ENCODE assay signal across 1 cellular context in genomic region chr5:139638090-139638735, GRCh38.
TF ChIP-seq lines count a peak whose summit lies in the region.

No MANE protein-coding gene starts in this region.

TF ChIP-seq in K562, 482 proteins besides CTCF, POLR2A, EP300 and RAD21 (continued from another document and continues in another):
- no peak for TF ChIP-seq SP2 (IDR thresholded peaks at IDR 0.05; ENCODE audit: extremely low read depth, low read depth, low read length, poor library complexity, severe bottlenecking)
- 0 out of 2 replicates have a peak, but pooled peaks have one; percentile 19 for TF ChIP-seq ZNF583 (CRISPR knock-in tag; IDR thresholded peaks at IDR 0.05)
- TF ChIP-seq KHSRP (IDR thresholded peaks at IDR 0.05): no peak
- TF ChIP-seq REST (CRISPR knock-in tag; IDR thresholded peaks at IDR 0.05; ENCODE audit: low read depth): 0 out of 2 replicates have a peak, but pooled peaks have one; percentile 19
- peak; percentile 71 for TF ChIP-seq ZNF592 (IDR thresholded peaks at IDR 0.05)
- TF ChIP-seq, protein P1, sequence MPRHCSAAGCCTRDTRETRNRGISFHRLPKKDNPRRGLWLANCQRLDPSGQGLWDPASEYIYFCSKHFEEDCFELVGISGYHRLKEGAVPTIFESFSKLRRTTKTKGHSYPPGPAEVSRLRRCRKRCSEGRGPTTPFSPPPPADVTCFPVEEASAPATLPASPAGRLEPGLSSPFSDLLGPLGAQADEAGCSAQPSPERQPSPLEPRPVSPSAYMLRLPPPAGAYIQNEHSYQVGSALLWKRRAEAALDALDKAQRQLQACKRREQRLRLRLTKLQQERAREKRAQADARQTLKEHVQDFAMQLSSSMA (CRISPR knock-in tag; IDR thresholded peaks at IDR 0.05): no peak
- no peak; the same call in 1 of the 2 replicates for TF ChIP-seq SMARCA4 (IDR thresholded peaks at IDR 0.05)
- TF ChIP-seq ZNF165 (CRISPR knock-in tag; IDR thresholded peaks at IDR 0.05; ENCODE audit: borderline replicate concordance): peak; percentile 74; the same call in 1 of the 2 replicates
- TF ChIP-seq PHTF2 (CRISPR knock-in tag; IDR thresholded peaks at IDR 0.05): no peak
- 0 out of 2 replicates have a peak, but pooled peaks have one; percentile 24 for TF ChIP-seq NFE2 (IDR thresholded peaks at IDR 0.05; ENCODE audit: low read depth)
- TF ChIP-seq BRCA1 (IDR thresholded peaks at IDR 0.05): no peak
- no peak for TF ChIP-seq BRCA1 (CRISPR knock-in tag; IDR thresholded peaks at IDR 0.05)
- TF ChIP-seq ARNT (IDR thresholded peaks at IDR 0.05): no peak
- TF ChIP-seq POU5F1 (IDR thresholded peaks at IDR 0.05; ENCODE audit: borderline replicate concordance, low read depth, low read length, partially characterized antibody): no peak
- TF ChIP-seq ZNF184 (CRISPR knock-in tag; IDR thresholded peaks at IDR 0.05): no peak
- peak; percentile 69 for TF ChIP-seq RBFOX2 (IDR thresholded peaks at IDR 0.05; ENCODE audit: low read depth, low read length)
- peak; percentile 66 for TF ChIP-seq ZFX (CRISPR knock-in tag; IDR thresholded peaks at IDR 0.05)
- no peak for TF ChIP-seq KDM2B (CRISPR knock-in tag; IDR thresholded peaks at IDR 0.05)
- peak; percentile 56; the same call in 1 of the 2 replicates for TF ChIP-seq NR4A1 (CRISPR knock-in tag; IDR thresholded peaks at IDR 0.05)
- TF ChIP-seq NR4A1 (tag; IDR thresholded peaks at IDR 0.05): no peak
- TF ChIP-seq ZC3H11A (IDR thresholded peaks at IDR 0.05; ENCODE audit: low read depth, low read length): no peak
- no peak for TF ChIP-seq NEUROD1 (IDR thresholded peaks at IDR 0.05; ENCODE audit: borderline replicate concordance, low read depth, low read length, partially characterized antibody)
- TF ChIP-seq NR2C1 (IDR thresholded peaks at IDR 0.05): no peak
- 0 out of 2 replicates have a peak, but pooled peaks have one; percentile 1 for TF ChIP-seq NR2C1 (tag; IDR thresholded peaks at IDR 0.05)
- TF ChIP-seq POLR3G (IDR thresholded peaks at IDR 0.05; ENCODE audit: extremely low read depth, insufficient read length, insufficient replicate concordance): no peak
- no peak for TF ChIP-seq NR2C2 (CRISPR knock-in tag; IDR thresholded peaks at IDR 0.05)
- no peak for TF ChIP-seq NR2C2 (tag; IDR thresholded peaks at IDR 0.05)
- no peak for TF ChIP-seq TARDBP (IDR thresholded peaks at IDR 0.05)
- TF ChIP-seq ZNF3 (CRISPR knock-in tag; IDR thresholded peaks at IDR 0.05): no peak
- peak; percentile 21 for TF ChIP-seq RBM22 (IDR thresholded peaks at IDR 0.05; ENCODE audit: low read depth, low read length, poor library complexity, severe bottlenecking)
- no peak for TF ChIP-seq TAF9B (IDR thresholded peaks at IDR 0.05; ENCODE audit: partially characterized antibody)
- TF ChIP-seq, protein P2, sequence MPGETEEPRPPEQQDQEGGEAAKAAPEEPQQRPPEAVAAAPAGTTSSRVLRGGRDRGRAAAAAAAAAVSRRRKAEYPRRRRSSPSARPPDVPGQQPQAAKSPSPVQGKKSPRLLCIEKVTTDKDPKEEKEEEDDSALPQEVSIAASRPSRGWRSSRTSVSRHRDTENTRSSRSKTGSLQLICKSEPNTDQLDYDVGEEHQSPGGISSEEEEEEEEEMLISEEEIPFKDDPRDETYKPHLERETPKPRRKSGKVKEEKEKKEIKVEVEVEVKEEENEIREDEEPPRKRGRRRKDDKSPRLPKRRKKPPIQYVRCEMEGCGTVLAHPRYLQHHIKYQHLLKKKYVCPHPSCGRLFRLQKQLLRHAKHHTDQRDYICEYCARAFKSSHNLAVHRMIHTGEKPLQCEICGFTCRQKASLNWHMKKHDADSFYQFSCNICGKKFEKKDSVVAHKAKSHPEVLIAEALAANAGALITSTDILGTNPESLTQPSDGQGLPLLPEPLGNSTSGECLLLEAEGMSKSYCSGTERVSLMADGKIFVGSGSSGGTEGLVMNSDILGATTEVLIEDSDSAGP (CRISPR knock-in tag; IDR thresholded peaks at IDR 0.05): no peak; the same call in none of the 2 replicates
- no peak for TF ChIP-seq SNRNP70 (optimal IDR thresholded peaks at IDR 0.05; ENCODE audit: low read depth, low read length)
- TF ChIP-seq GATAD2A (IDR thresholded peaks at IDR 0.05): no peak; the same call in 1 of the 2 replicates
- 0 out of 2 replicates have a peak, but pooled peaks have one; percentile 20 for TF ChIP-seq MEF2D (tag; conservative IDR thresholded peaks at IDR 0.05; ENCODE audit: low read depth)
- no peak for TF ChIP-seq TCF7L2 (IDR thresholded peaks at IDR 0.05; ENCODE audit: low read depth, low read length)
- no peak; a peak in 1 of 4 replicates for TF ChIP-seq ZNF639 (CRISPR knock-in tag; conservative IDR thresholded peaks at IDR 0.05 in 1 of 2, IDR thresholded peaks at IDR 0.05 in 1 of 2)
- no peak for TF ChIP-seq MAFF (IDR thresholded peaks at IDR 0.05; ENCODE audit: low read length)
- no peak for TF ChIP-seq RBBP5 (IDR thresholded peaks at IDR 0.05; ENCODE audit: borderline replicate concordance, insufficient read depth, low read length, poor library complexity, severe bottlenecking)
- TF ChIP-seq ARID1B (IDR thresholded peaks at IDR 0.05): peak; percentile 4; the same call in 1 of the 2 replicates
- TF ChIP-seq, protein P3, sequence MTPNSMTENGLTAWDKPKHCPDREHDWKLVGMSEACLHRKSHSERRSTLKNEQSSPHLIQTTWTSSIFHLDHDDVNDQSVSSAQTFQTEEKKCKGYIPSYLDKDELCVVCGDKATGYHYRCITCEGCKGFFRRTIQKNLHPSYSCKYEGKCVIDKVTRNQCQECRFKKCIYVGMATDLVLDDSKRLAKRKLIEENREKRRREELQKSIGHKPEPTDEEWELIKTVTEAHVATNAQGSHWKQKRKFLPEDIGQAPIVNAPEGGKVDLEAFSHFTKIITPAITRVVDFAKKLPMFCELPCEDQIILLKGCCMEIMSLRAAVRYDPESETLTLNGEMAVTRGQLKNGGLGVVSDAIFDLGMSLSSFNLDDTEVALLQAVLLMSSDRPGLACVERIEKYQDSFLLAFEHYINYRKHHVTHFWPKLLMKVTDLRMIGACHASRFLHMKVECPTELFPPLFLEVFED (CRISPR knock-in tag; conservative IDR thresholded peaks at IDR 0.05): 0 out of 2 replicates have a peak, but pooled peaks have one; percentile 22
- TF ChIP-seq HBP1 (CRISPR knock-in tag; IDR thresholded peaks at IDR 0.05): peak; percentile 64; the same call in 1 of the 2 replicates
- no peak for TF ChIP-seq USF2 (CRISPR knock-in tag; IDR thresholded peaks at IDR 0.05)
- TF ChIP-seq, protein P4, sequence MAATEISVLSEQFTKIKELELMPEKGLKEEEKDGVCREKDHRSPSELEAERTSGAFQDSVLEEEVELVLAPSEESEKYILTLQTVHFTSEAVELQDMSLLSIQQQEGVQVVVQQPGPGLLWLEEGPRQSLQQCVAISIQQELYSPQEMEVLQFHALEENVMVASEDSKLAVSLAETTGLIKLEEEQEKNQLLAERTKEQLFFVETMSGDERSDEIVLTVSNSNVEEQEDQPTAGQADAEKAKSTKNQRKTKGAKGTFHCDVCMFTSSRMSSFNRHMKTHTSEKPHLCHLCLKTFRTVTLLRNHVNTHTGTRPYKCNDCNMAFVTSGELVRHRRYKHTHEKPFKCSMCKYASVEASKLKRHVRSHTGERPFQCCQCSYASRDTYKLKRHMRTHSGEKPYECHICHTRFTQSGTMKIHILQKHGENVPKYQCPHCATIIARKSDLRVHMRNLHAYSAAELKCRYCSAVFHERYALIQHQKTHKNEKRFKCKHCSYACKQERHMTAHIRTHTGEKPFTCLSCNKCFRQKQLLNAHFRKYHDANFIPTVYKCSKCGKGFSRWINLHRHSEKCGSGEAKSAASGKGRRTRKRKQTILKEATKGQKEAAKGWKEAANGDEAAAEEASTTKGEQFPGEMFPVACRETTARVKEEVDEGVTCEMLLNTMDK (IDR thresholded peaks at IDR 0.05; ENCODE audit: borderline replicate concordance, insufficient read depth, low read depth, low read length, poor library complexity, severe bottlenecking): no peak
- TF ChIP-seq TGIF2 (CRISPR knock-in tag; IDR thresholded peaks at IDR 0.05): no peak
- TF ChIP-seq SAFB (IDR thresholded peaks at IDR 0.05; ENCODE audit: borderline replicate concordance, low read depth, low read length): no peak
- no peak for TF ChIP-seq EZH2 (IDR thresholded peaks at IDR 0.05; ENCODE audit: borderline replicate concordance, low read depth, low read length)
